In genomic region chr14:36785511-36785910, GRCh38 we compare ENCODE assay signal across 21 cellular contexts.
"Had no signal": no experiment of that assay in that cellular context is flagged by ENCODE, and none has a peak within 500 bp of the region (broad histone marks: within the 10 kb centered on the region; RNA-seq: fewer than 3 reads in every experiment).

No MANE protein-coding gene starts in this region.

- H3K4me3 Mint-ChIP-seq: activated CD4-positive, alpha-beta T cell treated with anti-CD3 and anti-CD28 coated beads, Interleukin-2, amount 10 ng/mL, durations not matched to agents 24 days and 14 days; activated CD8-positive, alpha-beta T cell treated with anti-CD3 and anti-CD28 coated beads, Interleukin-2, amount 10 ng/mL, durations not matched to agents 7 days and 5 days; activated naive CD4-positive, alpha-beta T cell treated with anti-CD3 and anti-CD28 coated beads, Interleukin-2, amount 10 ng/mL, durations not matched to agents 7 days and 5 days; activated naive CD8-positive, alpha-beta T cell treated with anti-CD3 and anti-CD28 coated beads, Interleukin-2, amount 50 U/mL, for 24 hours; activated T-cell treated with anti-CD3 and anti-CD28 coated beads, Interleukin-2, amount 50 U/mL, for 4 hours; brain; endodermal cell; mesothelial cell of epicardium; nephron; stimulated activated memory B cell treated with anti-CD40 and anti-IgM and Interleukin-4, amounts not matched to agents 10 μg/mL and 1 μg/mL and 100 μg/mL, for 72 hours had no signal

- H3K27me3 Mint-ChIP-seq: activated CD4-positive, alpha-beta T cell treated with anti-CD3 and anti-CD28 coated beads, Interleukin-2, amount 10 ng/mL, durations not matched to agents 24 days and 14 days; activated naive CD4-positive, alpha-beta T cell treated with anti-CD3 and anti-CD28 coated beads, Interleukin-2, amount 10 ng/mL, durations not matched to agents 7 days and 5 days; activated naive CD8-positive, alpha-beta T cell treated with anti-CD3 and anti-CD28 coated beads, Interleukin-2, amount 50 U/mL, for 24 hours; brain; stimulated activated memory B cell treated with anti-CD40 and anti-IgM and Interleukin-4, amounts not matched to agents 10 μg/mL and 1 μg/mL and 100 μg/mL, for 72 hours had no signal

- H3K4me1 ChIP-seq: colonic mucosa, gastrocnemius medialis, sigmoid colon, thyroid gland had no signal

- H3K9me3 Mint-ChIP-seq: activated CD4-positive, alpha-beta T cell treated with anti-CD3 and anti-CD28 coated beads, Interleukin-2, amount 10 ng/mL, durations not matched to agents 24 days and 14 days had no signal

- H3K27ac Mint-ChIP-seq: activated CD4-positive, alpha-beta T cell treated with anti-CD3 and anti-CD28 coated beads, Interleukin-2, amount 10 ng/mL, durations not matched to agents 24 days and 14 days; activated CD8-positive, alpha-beta T cell treated with anti-CD3 and anti-CD28 coated beads, Interleukin-2, amount 10 ng/mL, durations not matched to agents 7 days and 5 days; activated naive CD4-positive, alpha-beta T cell treated with anti-CD3 and anti-CD28 coated beads, Interleukin-2, amount 10 ng/mL, durations not matched to agents 7 days and 5 days; activated naive CD8-positive, alpha-beta T cell treated with anti-CD3 and anti-CD28 coated beads, Interleukin-2, amount 50 U/mL, for 24 hours; brain; endodermal cell; mesothelial cell of epicardium; nephron; stimulated activated memory B cell treated with anti-CD40 and anti-IgM and Interleukin-4, amounts not matched to agents 10 μg/mL and 1 μg/mL and 100 μg/mL, for 72 hours had no signal

- H3K4me3 ChIP-seq: colonic mucosa, gastrocnemius medialis, sigmoid colon, thyroid gland had no signal

- ATAC-seq: activated CD8-positive, alpha-beta T cell treated with anti-CD3 and anti-CD28 coated beads, Interleukin-2, amount 10 ng/mL, durations not matched to agents 7 days and 5 days; activated naive CD8-positive, alpha-beta T cell treated with anti-CD3 and anti-CD28 coated beads, Interleukin-2, amount 50 U/mL, for 24 hours; activated T-cell treated with anti-CD3 and anti-CD28 coated beads, Interleukin-2, amount 50 U/mL, for 4 hours; gastrocnemius medialis; left lobe of liver; stimulated activated memory B cell treated with anti-CD40 and anti-IgM and Interleukin-4, amounts not matched to agents 10 μg/mL and 1 μg/mL and 100 μg/mL, for 72 hours had no signal

- DNase-seq: activated CD4-positive, alpha-beta T cell treated with anti-CD3 and anti-CD28 coated beads, Interleukin-2, amount 10 ng/mL, durations not matched to agents 24 days and 14 days; activated CD8-positive, alpha-beta T cell treated with anti-CD3 and anti-CD28 coated beads, Interleukin-2, amount 10 ng/mL, durations not matched to agents 7 days and 5 days; activated naive CD4-positive, alpha-beta T cell treated with anti-CD3 and anti-CD28 coated beads, Interleukin-2, amount 10 ng/mL, durations not matched to agents 7 days and 5 days; activated naive CD8-positive, alpha-beta T cell treated with anti-CD3 and anti-CD28 coated beads, Interleukin-2, amount 50 U/mL, for 24 hours; activated T-cell treated with anti-CD3 and anti-CD28 coated beads, Interleukin-2, amount 50 U/mL, for 4 hours; anterior cingulate cortex; central memory CD4-positive, alpha-beta T cell; colonic mucosa; endodermal cell; gastrocnemius medialis; head of caudate nucleus; nucleus accumbens; sigmoid colon; stimulated activated CD4-positive, alpha-beta T cell treated with anti-CD3 and anti-CD28 coated beads, Interleukin-4, amount 100 ng/mL, for 24 hours; thyroid gland had no signal

- H3K9me3 ChIP-seq: colonic mucosa, thyroid gland had no signal

- FAIRE-seq: keratinocyte had no signal

- H3K27ac ChIP-seq: colonic mucosa, gastrocnemius medialis, sigmoid colon, thyroid gland had no signal

- H3K4me1 Mint-ChIP-seq: activated CD4-positive, alpha-beta T cell treated with anti-CD3 and anti-CD28 coated beads, Interleukin-2, amount 10 ng/mL, durations not matched to agents 24 days and 14 days; activated naive CD4-positive, alpha-beta T cell treated with anti-CD3 and anti-CD28 coated beads, Interleukin-2, amount 10 ng/mL, durations not matched to agents 7 days and 5 days; activated naive CD8-positive, alpha-beta T cell treated with anti-CD3 and anti-CD28 coated beads, Interleukin-2, amount 50 U/mL, for 24 hours; brain; endodermal cell; stimulated activated memory B cell treated with anti-CD40 and anti-IgM and Interleukin-4, amounts not matched to agents 10 μg/mL and 1 μg/mL and 100 μg/mL, for 72 hours had no signal

- H3K36me3 ChIP-seq: colonic mucosa, gastrocnemius medialis, sigmoid colon, thyroid gland had no signal
